In genomic region chr15:82936966-82937647, GRCh38 we compare ENCODE assay signal across 2 cellular contexts.
A peak's percentile ranks its signal among the peaks of the same experiment; 100 is the strongest.
TF ChIP-seq lines count a peak whose summit lies in the region.

No MANE protein-coding gene starts in this region.

TF ChIP-seq in K562, 482 proteins besides CTCF, POLR2A, EP300 and RAD21:
- TF ChIP-seq RBM39 (optimal IDR thresholded peaks at IDR 0.05; ENCODE audit: low read depth, low read length) (no peak), IRF9 (tag; IDR thresholded peaks at IDR 0.05) (no peak), MEIS2 (IDR thresholded peaks at IDR 0.05; ENCODE audit: partially characterized antibody) (peak; percentile 41), GTF2A2 (tag; IDR thresholded peaks at IDR 0.05) (no peak), SETDB1 (IDR thresholded peaks at IDR 0.05; ENCODE audit: low read length) (no peak), PBX2 (CRISPR knock-in tag; IDR thresholded peaks at IDR 0.05; ENCODE audit: low read depth) (no peak), PBX2 (tag; conservative IDR thresholded peaks at IDR 0.05; ENCODE audit: low read depth) (0 out of 2 replicates have a peak, but pooled peaks have one; percentile 17)
TF ChIP-seq in K562: peak in this region for 2.

TF ChIP-seq in liver, 16 proteins besides CTCF, POLR2A, EP300 and RAD21:
- no peak for TF ChIP-seq RXRA (IDR thresholded peaks at IDR 0.05)
- no peak for TF ChIP-seq HNF4G (IDR thresholded peaks at IDR 0.05)
- TF ChIP-seq MAX (IDR thresholded peaks at IDR 0.05): no peak
- TF ChIP-seq REST (IDR thresholded peaks at IDR 0.05): no peak
- no peak for TF ChIP-seq EGR1 (IDR thresholded peaks at IDR 0.05; ENCODE audit: low read depth in 2 of 2)
- no peak for TF ChIP-seq SP1 (IDR thresholded peaks at IDR 0.05)
- TF ChIP-seq NR2F2 (IDR thresholded peaks at IDR 0.05): no peak
TF ChIP-seq in liver: peak in this region for 0.
